Comparison of ENCODE assay signal across 8 cellular contexts in genomic region chr3:101573449-101574387, GRCh38. TPM values are rescaled to one million over a fixed set of nuclear protein-coding genes. Genes with fewer than 3 reads are reported as not detected.
A peak's percentile ranks its signal among the peaks of the same experiment; 100 is the strongest.
DNase-seq lines count a peak whose midpoint lies in the region; ATAC-seq and TF ChIP-seq lines count a peak whose summit lies in the region.

Gene PCNP, plus strand, starts transcription at chr3:101574180. Its CDS starts 36 bp downstream, at chr3:101574216.

- peaks cover 45% of the 10 kb centered on the region for H3K4me1 Mint-ChIP-seq in activated B cell treated with CpG ODN at 0.5 μM for 24 hours

- H3K27me3 Mint-ChIP-seq in activated B cell treated with CpG ODN at 0.5 μM for 24 hours, result no peaks in the 10 kb centered on the region

- peak within 1 kb of the TSS; percentile 99 for H3K4me3 Mint-ChIP-seq in activated B cell treated with CpG ODN at 0.5 μM for 24 hours

- peak within 1 kb of the TSS; percentile 96 for H3K27ac Mint-ChIP-seq in activated B cell treated with CpG ODN at 0.5 μM for 24 hours

- CTCF ChIA-PET in activated B cell treated with CpG ODN at 0.5 μM for 24 hours (lab: Charles Lee), result interaction anchor here (1.0 to 1.8 kb wide), 7 partner anchors 9 to 229 kb away, joined by 3 to 10 read pairs (median 4); partner anchors contain the start of genes TRMT10C and ZBTB11

- H3K36me3 Mint-ChIP-seq in activated B cell treated with CpG ODN at 0.5 μM for 24 hours (ENCODE audit: low read depth), result peaks cover 35% of the 10 kb centered on the region

- intact Hi-C loops in activated B cell treated with CpG ODN at 0.5 μM for 24 hours (cut with micrococcal nuclease), result loop anchor here (1.0 to 10.0 kb wide), 16 partner anchors 12 to 1759 kb away; partner anchors contain the start of genes CEP97, CMSS1, LNP1 and NIT2

- DNase-seq in AG08395 (ENCODE audit: low spot score) (peak; percentile 96), NCI-H226 (peak; percentile 98), activated B cell treated with CpG ODN at 0.5 μM for 24 hours (peak; percentile 97), inferior parietal cortex (ENCODE audit: extremely low spot score) (peak; percentile 100)
- peak; percentile 98 for DNase-seq in central memory CD4-positive, alpha-beta T cell
- DNase-seq in stimulated activated CD4-positive, alpha-beta T cell treated with anti-CD3 and anti-CD28 coated beads, Interleukin-12 subunit alpha, Interleukin-12 subunit beta, amount 100 ng/mL, for 24 hours (ENCODE audit: low read depth in 2 of 2), result peak; percentile 98 to 99

- H3K9me3 Mint-ChIP-seq in activated B cell treated with CpG ODN at 0.5 μM for 24 hours, result no peaks in the 10 kb centered on the region

- POLR2A ChIA-PET in activated B cell treated with CpG ODN at 0.5 μM for 24 hours (lab: Charles Lee), result interaction anchor here (0.7 to 3.2 kb wide), 16 partner anchors 11 to 1756 kb away, joined by 3 to 94 read pairs (median 4); partner anchors contain the start of genes CEP97, CMSS1, NXPE3 and RPL24

- no peak for TF ChIP-seq CTCF in activated B cell treated with CpG ODN at 0.5 μM for 24 hours (IDR thresholded peaks at IDR 0.05)

- peak; percentile 90 for ATAC-seq in GM18907 (IDR thresholded peaks at IDR 0.05; ENCODE audit: unreplicated experiment)
- peak; percentile 88 for ATAC-seq in HG03175 (IDR thresholded peaks at IDR 0.05; ENCODE audit: unreplicated experiment)
- peak; percentile 85 for ATAC-seq in activated B cell treated with CpG ODN at 0.5 μM for 24 hours (ENCODE audit: low read depth)

RNA-seq across cellular contexts. Expression of gene PCNP, which starts in this region (rescaled TPM):
- total RNA-seq in activated B cell treated with CpG ODN at 0.5 μM for 24 hours, result 149 TPM in 2 replicates

Comparison
In these comparisons a context has a peak if more than half of its experiments do, and no peak if none do; other contexts are left out.
1. Peak in every context shown above with its lines: DNase-seq and ATAC-seq.